ENCODE assay signal across 33 cellular contexts in the genomic region with DNA sequence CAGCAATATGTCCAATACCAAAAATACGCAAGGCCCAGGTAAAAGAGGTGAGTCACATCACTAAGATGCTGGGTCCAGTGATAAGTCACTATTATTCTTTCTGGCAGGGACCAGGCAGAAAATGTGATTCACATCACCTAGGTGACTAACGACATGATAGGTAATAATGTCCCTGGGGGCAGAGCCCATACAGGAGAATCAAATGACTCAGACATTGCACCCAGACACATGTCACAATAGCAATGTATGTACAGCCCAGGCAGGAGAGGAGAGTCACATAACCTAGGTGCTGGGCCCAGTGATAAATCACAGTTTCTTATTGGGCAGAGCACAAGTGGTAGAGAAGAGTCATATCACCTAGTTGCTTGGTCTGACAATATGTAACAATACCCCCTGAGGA. TPM values are rescaled to one million over a fixed set of nuclear protein-coding genes. Genes with fewer than 3 reads are reported as not detected.
"Had no signal": no experiment of that assay in that cellular context is flagged by ENCODE, and none has a peak within 500 bp of the region (broad histone marks: within the 10 kb centered on the region; RNA-seq: fewer than 3 reads in every experiment).

No MANE protein-coding gene starts in this region.

- DNase-seq: cortex of kidney; dorsolateral prefrontal cortex; effector CD4-positive, alpha-beta T cell; effector memory CD4-positive, alpha-beta T cell; esophagus squamous epithelium; foreskin fibroblast; foreskin melanocyte; gastrocnemius medialis; glutamatergic neuron; head of caudate nucleus; heart right ventricle; hippocampal formation; immature natural killer cell; islet precursor cell; kidney; kidney glomerular epithelial cell; left cardiac atrium; left lung; left ventricle myocardium superior; lower lobe of right lung; mesenchymal stem cell; mucosa of descending colon; naive B cell had no signal

- H3K36me3 ChIP-seq: esophagus squamous epithelium, gastrocnemius medialis, heart right ventricle, left lung, lower lobe of right lung had no signal

- H3K4me1 ChIP-seq: esophagus squamous epithelium, gastrocnemius medialis, heart right ventricle, left lung, lower lobe of right lung had no signal

- H3K4me3 ChIP-seq: dorsolateral prefrontal cortex, esophagus squamous epithelium, gastrocnemius medialis, heart right ventricle, left lung, lower lobe of right lung, mucosa of descending colon had no signal

- H3K9me3 ChIP-seq: gastrocnemius medialis, lower lobe of right lung had no signal

- H3K27ac ChIP-seq: dorsolateral prefrontal cortex, esophagus squamous epithelium, gastrocnemius medialis, heart right ventricle, left lung, lower lobe of right lung had no signal

- H3K27me3 ChIP-seq: esophagus squamous epithelium, gastrocnemius medialis had no signal

- ATAC-seq: gastrocnemius medialis, heart right ventricle, left cardiac atrium, left lung, left ventricle myocardium superior, lower lobe of right lung, mucosa of descending colon had no signal

RNA-seq across cellular contexts. Expression of a gene that starts 28.9 kb away (rescaled TPM):
- total RNA-seq: cerebellum, endothelial cell of umbilical vein, epithelial cell of proximal tubule, esophagus squamous epithelium, gastrocnemius medialis, glomerular endothelial cell, heart right ventricle, kidney, left cardiac atrium, left lung, left ventricle myocardium superior, lower leg skin, lower lobe of right lung, lung microvascular endothelial cell, mesenteric fat pad, mesothelial cell of epicardium, mucosa of descending colon, myocyte had no signal
- polyA plus RNA-seq: endothelial cell of umbilical vein, esophagus, heart right ventricle, immature natural killer cell had no signal
